23 cellular contexts compared by ENCODE assay signal in the genomic region with DNA sequence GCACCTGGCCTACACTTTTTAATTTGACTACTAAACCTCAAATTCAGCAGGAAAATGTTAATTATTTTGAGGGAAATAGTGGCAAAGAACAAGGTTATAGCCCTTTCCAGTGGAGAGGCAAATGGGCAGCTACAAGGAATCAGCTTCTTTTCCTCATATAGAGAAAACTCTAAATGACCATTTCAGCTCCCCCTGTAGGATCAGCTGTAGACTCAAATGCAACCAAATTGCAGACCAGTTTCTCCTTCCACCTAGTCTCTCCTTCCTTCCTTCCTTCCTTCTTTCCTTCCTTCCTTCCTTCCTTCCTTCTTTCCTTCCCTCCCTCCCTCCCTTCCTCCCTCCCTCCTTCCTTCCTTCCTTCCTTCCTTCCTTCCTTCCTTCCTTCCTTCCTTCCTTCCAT.
"Had no signal": no experiment of that assay in that cellular context is flagged by ENCODE, and none has a peak within 500 bp of the region (broad histone marks: within the 10 kb centered on the region; RNA-seq: fewer than 3 reads in every experiment).

No MANE protein-coding gene starts in this region.

- H3K4me2 ChIP-seq: smooth muscle cell had no signal

- H3K9me3 ChIP-seq: colonic mucosa, left lung, lower lobe of right lung, mucosa of descending colon, pancreas, prostate gland, sigmoid colon, stomach, thyroid gland, upper lobe of right lung had no signal

- H3K27me3 ChIP-seq: colonic mucosa, left lung, pancreas, sigmoid colon, stomach, thyroid gland, upper lobe of right lung had no signal

- H3K36me3 ChIP-seq: colonic mucosa, left lung, lower lobe of right lung, pancreas, prostate gland, sigmoid colon, stomach, thyroid gland, upper lobe of right lung had no signal

- DNase-seq: activated CD4-positive, alpha-beta T cell treated with anti-CD3 and anti-CD28 coated beads for 1 hour; activated CD4-positive, alpha-beta T cell treated with anti-CD3 and anti-CD28 coated beads, Interleukin-2, amount 50 U/mL, for 1 hour; activated CD8-positive, alpha-beta T cell treated with anti-CD3 and anti-CD28 coated beads for 36 hours; activated naive CD8-positive, alpha-beta T cell treated with anti-CD3 and anti-CD28 coated beads, Interleukin-2, amount 50 U/mL, for 24 hours; activated T-cell treated with anti-CD3 and anti-CD28 coated beads, Interleukin-2, amount 50 U/mL, for 48 hours; amygdala; colonic mucosa; effector CD8-positive, alpha-beta T cell; left lung; lower lobe of right lung; mesendoderm; mucosa of descending colon; pancreas; retina; sigmoid colon; stimulated activated CD4-positive, alpha-beta T cell treated with anti-CD3 and anti-CD28 coated beads, Interleukin-1b, Interleukin-23, amount 100 ng/mL, for 48 hours; stimulated activated naive B cell treated with anti-CD40 and anti-IgM and Interleukin-4, amounts not matched to agents 10 μg/mL and 1 μg/mL and 100 μg/mL, for 72 hours; stomach; T-helper 2 cell; thyroid gland; upper lobe of right lung had no signal

- H3K4me3 ChIP-seq: colonic mucosa, left lung, lower lobe of right lung, mucosa of descending colon, pancreas, prostate gland, sigmoid colon, smooth muscle cell, stomach, thyroid gland, upper lobe of right lung had no signal

- H3K4me1 ChIP-seq: colonic mucosa, pancreas, prostate gland, stomach, thyroid gland, upper lobe of right lung had no signal
